In genomic region chr17:14152726-14153125, GRCh38 we compare ENCODE assay signal across 28 cellular contexts.
"Had no signal": no experiment of that assay in that cellular context is flagged by ENCODE, and none has a peak within 500 bp of the region (broad histone marks: within the 10 kb centered on the region; RNA-seq: fewer than 3 reads in every experiment).

No MANE protein-coding gene starts in this region.

- ATAC-seq: activated CD8-positive, alpha-beta T cell treated with anti-CD3 and anti-CD28 coated beads for 36 hours; activated naive CD4-positive, alpha-beta T cell treated with anti-CD3 and anti-CD28 coated beads, Interleukin-2, amount 50 U/mL, for 72 hours; gastroesophageal sphincter; natural killer cell; right lobe of liver; stimulated activated naive CD8-positive, alpha-beta T cell treated with anti-CD3 and anti-CD28 coated beads, Interleukin-15, Interleukin-2, amounts not matched to agents 100 U/mL and 50 U/mL, for 24 hours; T-helper 17 cell had no signal

- H3K27ac ChIP-seq: breast epithelium, coronary artery, dorsolateral prefrontal cortex, gastroesophageal sphincter, neural progenitor cell, parathyroid adenoma, right lobe of liver, thoracic aorta, uterus had no signal

- H3K4me3 ChIP-seq: breast epithelium, coronary artery, dorsolateral prefrontal cortex, gastroesophageal sphincter, lung, neural progenitor cell, right lobe of liver, thoracic aorta, uterus had no signal

- H3K9ac ChIP-seq: neural progenitor cell, parathyroid adenoma had no signal

- H3K9me3 Mint-ChIP-seq: activated CD8-positive, alpha-beta T cell treated with anti-CD3 and anti-CD28 coated beads for 36 hours; activated T-cell treated with anti-CD3 and anti-CD28 coated beads, Interleukin-2, amount 50 U/mL, for 4 hours; natural killer cell; neural progenitor cell had no signal

- H3K36me3 Mint-ChIP-seq: natural killer cell had no signal

- H3K4me1 Mint-ChIP-seq: neural progenitor cell had no signal

- H3K27me3 Mint-ChIP-seq: activated CD4-positive, alpha-beta T cell treated with anti-CD3 and anti-CD28 coated beads, Interleukin-2, amount 10 ng/mL, durations not matched to agents 7 days and 5 days; activated CD8-positive, alpha-beta T cell treated with anti-CD3 and anti-CD28 coated beads for 36 hours; T-helper 17 cell had no signal

- H2AFZ ChIP-seq: neural progenitor cell, parathyroid adenoma had no signal

- H3K4me1 ChIP-seq: breast epithelium, neural progenitor cell, parathyroid adenoma, right lobe of liver had no signal

- H3K4me3 Mint-ChIP-seq: activated CD4-positive, alpha-beta T cell treated with anti-CD3 and anti-CD28 coated beads, Interleukin-2, amount 10 ng/mL, durations not matched to agents 7 days and 5 days; activated CD8-positive, alpha-beta T cell treated with anti-CD3 and anti-CD28 coated beads for 36 hours; activated T-cell treated with anti-CD3 and anti-CD28 coated beads, Interleukin-2, amount 50 U/mL, for 4 hours; immature natural killer cell; natural killer cell; neural progenitor cell; T-helper 17 cell had no signal

- DNase-seq: activated CD4-positive, alpha-beta T cell treated with anti-CD3 and anti-CD28 coated beads for 1 hour; activated CD4-positive, alpha-beta T cell treated with anti-CD3 and anti-CD28 coated beads, Interleukin-2, amount 10 ng/mL, durations not matched to agents 7 days and 5 days; activated CD8-positive, alpha-beta T cell treated with anti-CD3 and anti-CD28 coated beads for 36 hours; activated naive CD4-positive, alpha-beta T cell; activated T-cell treated with anti-CD3 and anti-CD28 coated beads, Interleukin-2, amount 50 U/mL, for 4 hours; cerebellar nuclear complex; effector memory CD4-positive, alpha-beta T cell; hypothalamus; immature natural killer cell; kidney; mesendoderm; natural killer cell; occipital lobe; right lobe of liver; stimulated activated CD4-positive, alpha-beta T cell treated with anti-CD3 and anti-CD28 coated beads, Interleukin-2, amount 100 ng/mL, for 48 hours; stimulated activated naive CD8-positive, alpha-beta T cell treated with anti-CD3 and anti-CD28 coated beads, Interleukin-15, Interleukin-2, amounts not matched to agents 100 U/mL and 50 U/mL, for 24 hours; SW 1271; T-helper 17 cell; uterus had no signal

- H3K4me2 ChIP-seq: neural progenitor cell had no signal

- H3K36me3 ChIP-seq: breast epithelium, gastroesophageal sphincter, neural progenitor cell, right lobe of liver, thoracic aorta, uterus had no signal

- H3K9me3 ChIP-seq: breast epithelium, gastroesophageal sphincter, right lobe of liver, thoracic aorta, uterus had no signal

- H3K27ac Mint-ChIP-seq: activated CD4-positive, alpha-beta T cell treated with anti-CD3 and anti-CD28 coated beads, Interleukin-2, amount 10 ng/mL, durations not matched to agents 7 days and 5 days; activated CD8-positive, alpha-beta T cell treated with anti-CD3 and anti-CD28 coated beads for 36 hours; activated naive CD4-positive, alpha-beta T cell treated with anti-CD3 and anti-CD28 coated beads, Interleukin-2, amount 50 U/mL, for 72 hours; neural progenitor cell; T-helper 17 cell had no signal

- H3K27me3 ChIP-seq: breast epithelium, dorsolateral prefrontal cortex, gastroesophageal sphincter, neural progenitor cell, right lobe of liver, uterus had no signal
